ENCODE assay signal across 31 cellular contexts in the genomic region with DNA sequence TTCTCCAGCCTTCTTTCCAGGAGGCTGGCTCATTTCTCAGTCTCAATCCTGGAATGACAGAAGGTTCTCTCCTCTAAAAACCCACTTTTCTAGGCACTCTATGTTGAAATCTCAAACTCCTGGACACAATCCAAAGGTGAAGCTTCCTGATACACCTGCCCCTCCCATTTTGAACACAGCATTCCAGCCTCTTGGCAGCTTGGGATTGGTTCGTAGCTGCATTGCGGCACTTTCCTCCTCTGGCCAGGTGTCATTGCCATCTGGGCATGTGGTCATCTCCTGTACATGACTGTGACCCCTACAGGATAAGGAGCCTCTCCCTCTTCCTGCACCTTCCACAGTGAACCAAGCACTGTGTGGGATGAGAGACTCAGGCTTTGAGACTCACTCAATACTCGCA.
"Had no signal": no experiment of that assay in that cellular context is flagged by ENCODE, and none has a peak within 500 bp of the region (broad histone marks: within the 10 kb centered on the region; RNA-seq: fewer than 3 reads in every experiment).

No MANE protein-coding gene starts in this region.

- H3K36me3 Mint-ChIP-seq: activated naive CD4-positive, alpha-beta T cell treated with anti-CD3 and anti-CD28 coated beads, Interleukin-2, amount 50 U/mL, for 72 hours; T-cell had no signal

- H3K36me3 ChIP-seq: ascending aorta, MG63 had no signal

- H3K27me3 ChIP-seq: ascending aorta, body of pancreas, MG63 had no signal

- DNase-seq: activated B cell treated with CpG ODN at 0.5 μM for 24 hours; activated CD4-positive, alpha-beta T cell treated with anti-CD3 and anti-CD28 coated beads for 1 hour; activated CD4-positive, alpha-beta T cell treated with anti-CD3 and anti-CD28 coated beads, Interleukin-2, amount 10 ng/mL, durations not matched to agents 24 days and 14 days; activated CD4-positive, alpha-beta T cell treated with anti-CD3 and anti-CD28 coated beads, Interleukin-2, amount 50 U/mL, for 48 hours; activated CD8-positive, alpha-beta memory T cell treated with anti-CD3 and anti-CD28 coated beads for 24 hours; activated effector memory CD4-positive, alpha-beta T cell treated with anti-CD3 and anti-CD28 coated beads, Interleukin-2, amount 50 U/mL, for 16 hours; activated naive CD4-positive, alpha-beta T cell treated with Interleukin-2 at 50 U/mL for 16 hours; activated naive CD8-positive, alpha-beta T cell treated with anti-CD3 and anti-CD28 coated beads, Interleukin-2, amount 50 U/mL, for 24 hours; activated T-cell treated with anti-CD3 and anti-CD28 coated beads, Interleukin-2, amount 50 U/mL, for 4 hours; amniotic stem cell; body of pancreas; MG63; MV-4-11; NCI-H1092 treated with DMSO at 0.1 percent for 48 hours; NCI-H1417 treated with DMSO at 0.1 percent for 48 hours; NCI-H1694; NCI-H2081; NCI-H510A treated with DMSO at 0.1 percent for 48 hours; NCI-H69; NK-92 treated with Interleukin-12 subunit alpha and Interleukin-12 subunit beta, amount 100 ng/mL, for 24 hours; OCI-M1; RPMI8226; T-cell; T-helper 2 cell; T1000 had no signal

- H3K27ac ChIP-seq: ascending aorta, body of pancreas, KMS-11, SK-N-MC had no signal

- H3K9ac ChIP-seq: KMS-11 had no signal

- H3K4me3 Mint-ChIP-seq: activated B cell treated with CpG ODN at 0.5 μM for 24 hours; activated CD4-positive, alpha-beta T cell treated with anti-CD3 and anti-CD28 coated beads, Interleukin-2, amount 10 ng/mL, durations not matched to agents 24 days and 14 days; activated naive CD8-positive, alpha-beta T cell treated with anti-CD3 and anti-CD28 coated beads, Interleukin-2, amount 50 U/mL, for 24 hours; activated T-cell treated with anti-CD3 and anti-CD28 coated beads, Interleukin-2, amount 50 U/mL, for 4 hours; T-cell had no signal

- H3K4me3 ChIP-seq: ascending aorta, body of pancreas, MG63, SK-N-MC had no signal

- H3K27ac Mint-ChIP-seq: activated B cell treated with CpG ODN at 0.5 μM for 24 hours; activated CD4-positive, alpha-beta T cell treated with anti-CD3 and anti-CD28 coated beads, Interleukin-2, amount 10 ng/mL, durations not matched to agents 24 days and 14 days; activated naive CD4-positive, alpha-beta T cell treated with anti-CD3 and anti-CD28 coated beads, Interleukin-2, amount 50 U/mL, for 72 hours; activated naive CD8-positive, alpha-beta T cell treated with anti-CD3 and anti-CD28 coated beads, Interleukin-2, amount 50 U/mL, for 24 hours; T-cell had no signal

- H3K9me3 Mint-ChIP-seq: activated B cell treated with CpG ODN at 0.5 μM for 24 hours; activated CD4-positive, alpha-beta T cell treated with anti-CD3 and anti-CD28 coated beads, Interleukin-2, amount 10 ng/mL, durations not matched to agents 24 days and 14 days; activated naive CD4-positive, alpha-beta T cell treated with anti-CD3 and anti-CD28 coated beads, Interleukin-2, amount 50 U/mL, for 72 hours; activated naive CD8-positive, alpha-beta T cell treated with anti-CD3 and anti-CD28 coated beads, Interleukin-2, amount 50 U/mL, for 24 hours; activated T-cell treated with anti-CD3 and anti-CD28 coated beads, Interleukin-2, amount 50 U/mL, for 4 hours; T-cell had no signal

- H3K9me3 ChIP-seq: ascending aorta, body of pancreas, MG63 had no signal

- H3K4me1 Mint-ChIP-seq: activated B cell treated with CpG ODN at 0.5 μM for 24 hours; activated CD4-positive, alpha-beta T cell treated with anti-CD3 and anti-CD28 coated beads, Interleukin-2, amount 10 ng/mL, durations not matched to agents 24 days and 14 days; activated naive CD8-positive, alpha-beta T cell treated with anti-CD3 and anti-CD28 coated beads, Interleukin-2, amount 50 U/mL, for 24 hours had no signal

- H3K4me1 ChIP-seq: ascending aorta, body of pancreas had no signal

- H3K27me3 Mint-ChIP-seq: activated B cell treated with CpG ODN at 0.5 μM for 24 hours; activated CD4-positive, alpha-beta T cell treated with anti-CD3 and anti-CD28 coated beads, Interleukin-2, amount 10 ng/mL, durations not matched to agents 24 days and 14 days had no signal

- ATAC-seq: activated naive CD4-positive, alpha-beta T cell treated with anti-CD3 and anti-CD28 coated beads, Interleukin-2, amount 50 U/mL, for 72 hours; activated naive CD8-positive, alpha-beta T cell treated with anti-CD3 and anti-CD28 coated beads, Interleukin-2, amount 50 U/mL, for 24 hours; activated T-cell treated with anti-CD3 and anti-CD28 coated beads, Interleukin-2, amount 50 U/mL, for 4 hours; body of pancreas; Panc1; Right ventricle myocardium inferior; T-cell had no signal
